In the genomic region with DNA sequence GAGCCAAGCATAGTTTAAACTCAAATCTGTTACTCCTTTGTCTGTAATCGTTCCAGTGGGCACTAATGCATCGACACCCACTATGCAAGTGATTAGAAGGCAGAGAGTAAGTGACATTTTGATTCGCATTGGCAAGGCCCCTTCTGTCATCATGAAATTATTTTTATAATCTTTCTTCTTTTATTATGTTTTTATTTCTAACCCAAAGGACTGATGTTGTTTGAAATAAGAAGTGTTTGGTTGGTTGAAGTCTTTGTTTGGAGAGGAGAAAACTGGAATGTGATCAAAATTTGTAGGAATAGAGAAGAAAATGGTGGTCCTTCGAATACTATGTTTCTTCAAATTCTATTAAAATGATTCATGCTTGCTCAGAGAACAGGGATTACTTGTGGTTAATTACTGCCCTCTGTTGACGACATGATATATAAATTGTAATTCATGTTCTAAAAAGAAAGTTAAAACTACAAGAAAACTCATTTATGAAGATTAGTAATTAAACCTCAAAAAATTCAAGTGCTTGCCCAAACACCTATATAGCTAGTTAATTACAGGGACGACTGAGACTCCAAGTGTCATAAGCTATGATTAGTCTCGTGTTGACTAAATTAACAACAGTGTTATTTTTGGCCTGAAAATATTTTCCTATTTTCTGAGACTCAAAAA, we compare ENCODE assay signal across 9 cellular contexts. TPM values are rescaled to one million over a fixed set of nuclear protein-coding genes. Genes with fewer than 3 reads are reported as not detected.
DNase-seq lines count a peak whose midpoint lies in the region; ATAC-seq and TF ChIP-seq lines count a peak whose summit lies in the region.
"Had no signal": no experiment of that assay in that cellular context is flagged by ENCODE, and none has a peak within 500 bp of the region (broad histone marks: within the 10 kb centered on the region; RNA-seq: fewer than 3 reads in every experiment).

No MANE protein-coding gene starts in this region.

- peaks cover 0 to 8% (median 0%) of the 10 kb centered on the region in 4 donors for H3K4me1 ChIP-seq in tibial artery

- H3K27ac Mint-ChIP-seq in WTC11, result no peak overlapping the region; the same call in 1 of the 2 replicates
- H3K27ac Mint-ChIP-seq: activated naive CD8-positive, alpha-beta T cell treated with anti-CD3 and anti-CD28 coated beads, Interleukin-2, amount 10 ng/mL, durations not matched to agents 7 days and 5 days had no signal

- H3K36me3 ChIP-seq in tibial artery, result no peaks in the 10 kb centered on the region

- CTCF ChIA-PET in WTC11 (lab: Charles Lee), result interaction anchor here (0.8 to 7.2 kb wide), 10 partner anchors 13 to 718 kb away, joined by 3 to 195 read pairs (median 4); a partner anchor contains a TSS

- POLR2A ChIA-PET in WTC11 (lab: Charles Lee), result no interaction called here

- H3K36me3 Mint-ChIP-seq in WTC11, result no peaks in the 10 kb centered on the region
- H3K36me3 Mint-ChIP-seq: activated naive CD8-positive, alpha-beta T cell treated with anti-CD3 and anti-CD28 coated beads, Interleukin-2, amount 10 ng/mL, durations not matched to agents 7 days and 5 days had no signal

- TF ChIP-seq CTCF in 22Rv1 (IDR thresholded peaks at IDR 0.05) (peak; percentile 31; the same call in 1 of the 2 replicates), NB4 (IDR thresholded peaks at IDR 0.05; ENCODE audit: low read depth, low read length) (peak; percentile 17), WTC11 (IDR thresholded peaks at IDR 0.05) (no peak), tibial artery (IDR thresholded peaks at IDR 0.05) (peak; percentile 48 to 68)

- H3K9me3 Mint-ChIP-seq in WTC11, result 0 out of 2 replicates have a peak, but pooled peaks cover 3% of the 10 kb centered on the region
- H3K9me3 Mint-ChIP-seq: activated naive CD8-positive, alpha-beta T cell treated with anti-CD3 and anti-CD28 coated beads, Interleukin-2, amount 10 ng/mL, durations not matched to agents 7 days and 5 days had no signal

- TF ChIP-seq POLR2A in NB4 (IDR thresholded peaks at IDR 0.05; ENCODE audit: extremely low read depth, insufficient read length), result no peak

- H3K4me3 ChIP-seq in NB4 (ENCODE audit: low read depth, low read length), result no peak overlapping the region
- H3K4me3 ChIP-seq in tibial artery, result peak overlapping the region; percentile 32 to 33

- no peaks in the 10 kb centered on the region for H3K9me3 ChIP-seq in tibial artery

- no peaks in the 10 kb centered on the region for H3K27me3 ChIP-seq in tibial artery

- no peaks in the 10 kb centered on the region; the same call in 1 of the 2 replicates for H3K27me3 Mint-ChIP-seq in WTC11 (ENCODE audit: low read depth)

- ATAC-seq in GM18868 (IDR thresholded peaks at IDR 0.05; ENCODE audit: unreplicated experiment) (peak; percentile 70), WTC11 (peak; percentile 47), esophagus mucosa (no peak)

- peak; percentile 65 for DNase-seq in NB4 (ENCODE audit: low read depth)
- DNase-seq in WTC11 (ENCODE audit: low spot score), result no peak
- DNase-seq in iPS-NIHi11 (ENCODE audit: low spot score), result peak; percentile 23
- no peak for DNase-seq in tibial artery
- no peak for DNase-seq in stimulated activated CD4-positive, alpha-beta T cell treated with anti-CD3 and anti-CD28 coated beads, Interleukin-2, amount 100 ng/mL, for 48 hours
- DNase-seq: activated naive CD8-positive, alpha-beta T cell treated with anti-CD3 and anti-CD28 coated beads, Interleukin-2, amount 10 ng/mL, durations not matched to agents 7 days and 5 days had no signal

- no peak overlapping the region; the same call in 1 of the 2 replicates for H3K27ac ChIP-seq in 22Rv1
- peak overlapping the region in 1 of 2 donors; percentile 11 for H3K27ac ChIP-seq in tibial artery

- H3K4me3 Mint-ChIP-seq in WTC11, result no peak overlapping the region

- peaks cover 21% of the 10 kb centered on the region for H3K4me1 Mint-ChIP-seq in WTC11
- H3K4me1 Mint-ChIP-seq: activated naive CD8-positive, alpha-beta T cell treated with anti-CD3 and anti-CD28 coated beads, Interleukin-2, amount 10 ng/mL, durations not matched to agents 7 days and 5 days had no signal

- intact Hi-C loops in tibial artery (cut with DNase I; ENCODE audit: low total_unique reads), result loop anchor here (10.0 kb wide), 1 partner anchor 934 kb away; no protein-coding TSS in a partner anchor

TF ChIP-seq in WTC11, 78 proteins besides CTCF, POLR2A, EP300 and RAD21:
- TF ChIP-seq, protein P1, sequence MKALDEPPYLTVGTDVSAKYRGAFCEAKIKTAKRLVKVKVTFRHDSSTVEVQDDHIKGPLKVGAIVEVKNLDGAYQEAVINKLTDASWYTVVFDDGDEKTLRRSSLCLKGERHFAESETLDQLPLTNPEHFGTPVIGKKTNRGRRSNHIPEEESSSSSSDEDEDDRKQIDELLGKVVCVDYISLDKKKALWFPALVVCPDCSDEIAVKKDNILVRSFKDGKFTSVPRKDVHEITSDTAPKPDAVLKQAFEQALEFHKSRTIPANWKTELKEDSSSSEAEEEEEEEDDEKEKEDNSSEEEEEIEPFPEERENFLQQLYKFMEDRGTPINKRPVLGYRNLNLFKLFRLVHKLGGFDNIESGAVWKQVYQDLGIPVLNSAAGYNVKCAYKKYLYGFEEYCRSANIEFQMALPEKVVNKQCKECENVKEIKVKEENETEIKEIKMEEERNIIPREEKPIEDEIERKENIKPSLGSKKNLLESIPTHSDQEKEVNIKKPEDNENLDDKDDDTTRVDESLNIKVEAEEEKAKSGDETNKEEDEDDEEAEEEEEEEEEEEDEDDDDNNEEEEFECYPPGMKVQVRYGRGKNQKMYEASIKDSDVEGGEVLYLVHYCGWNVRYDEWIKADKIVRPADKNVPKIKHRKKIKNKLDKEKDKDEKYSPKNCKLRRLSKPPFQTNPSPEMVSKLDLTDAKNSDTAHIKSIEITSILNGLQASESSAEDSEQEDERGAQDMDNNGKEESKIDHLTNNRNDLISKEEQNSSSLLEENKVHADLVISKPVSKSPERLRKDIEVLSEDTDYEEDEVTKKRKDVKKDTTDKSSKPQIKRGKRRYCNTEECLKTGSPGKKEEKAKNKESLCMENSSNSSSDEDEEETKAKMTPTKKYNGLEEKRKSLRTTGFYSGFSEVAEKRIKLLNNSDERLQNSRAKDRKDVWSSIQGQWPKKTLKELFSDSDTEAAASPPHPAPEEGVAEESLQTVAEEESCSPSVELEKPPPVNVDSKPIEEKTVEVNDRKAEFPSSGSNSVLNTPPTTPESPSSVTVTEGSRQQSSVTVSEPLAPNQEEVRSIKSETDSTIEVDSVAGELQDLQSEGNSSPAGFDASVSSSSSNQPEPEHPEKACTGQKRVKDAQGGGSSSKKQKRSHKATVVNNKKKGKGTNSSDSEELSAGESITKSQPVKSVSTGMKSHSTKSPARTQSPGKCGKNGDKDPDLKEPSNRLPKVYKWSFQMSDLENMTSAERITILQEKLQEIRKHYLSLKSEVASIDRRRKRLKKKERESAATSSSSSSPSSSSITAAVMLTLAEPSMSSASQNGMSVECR (CRISPR knock-in tag; IDR thresholded peaks at IDR 0.05; ENCODE audit: borderline replicate concordance), result no peak
- TF ChIP-seq, protein P2, sequence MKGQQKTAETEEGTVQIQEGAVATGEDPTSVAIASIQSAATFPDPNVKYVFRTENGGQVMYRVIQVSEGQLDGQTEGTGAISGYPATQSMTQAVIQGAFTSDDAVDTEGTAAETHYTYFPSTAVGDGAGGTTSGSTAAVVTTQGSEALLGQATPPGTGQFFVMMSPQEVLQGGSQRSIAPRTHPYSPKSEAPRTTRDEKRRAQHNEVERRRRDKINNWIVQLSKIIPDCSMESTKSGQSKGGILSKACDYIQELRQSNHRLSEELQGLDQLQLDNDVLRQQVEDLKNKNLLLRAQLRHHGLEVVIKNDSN (CRISPR knock-in tag; IDR thresholded peaks at IDR 0.05), result no peak
- TF ChIP-seq, protein P3, sequence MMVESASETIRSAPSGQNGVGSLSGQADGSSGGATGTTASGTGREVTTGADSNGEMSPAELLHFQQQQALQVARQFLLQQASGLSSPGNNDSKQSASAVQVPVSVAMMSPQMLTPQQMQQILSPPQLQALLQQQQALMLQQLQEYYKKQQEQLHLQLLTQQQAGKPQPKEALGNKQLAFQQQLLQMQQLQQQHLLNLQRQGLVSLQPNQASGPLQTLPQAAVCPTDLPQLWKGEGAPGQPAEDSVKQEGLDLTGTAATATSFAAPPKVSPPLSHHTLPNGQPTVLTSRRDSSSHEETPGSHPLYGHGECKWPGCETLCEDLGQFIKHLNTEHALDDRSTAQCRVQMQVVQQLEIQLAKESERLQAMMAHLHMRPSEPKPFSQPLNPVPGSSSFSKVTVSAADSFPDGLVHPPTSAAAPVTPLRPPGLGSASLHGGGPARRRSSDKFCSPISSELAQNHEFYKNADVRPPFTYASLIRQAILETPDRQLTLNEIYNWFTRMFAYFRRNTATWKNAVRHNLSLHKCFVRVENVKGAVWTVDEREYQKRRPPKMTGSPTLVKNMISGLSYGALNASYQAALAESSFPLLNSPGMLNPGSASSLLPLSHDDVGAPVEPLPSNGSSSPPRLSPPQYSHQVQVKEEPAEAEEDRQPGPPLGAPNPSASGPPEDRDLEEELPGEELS (CRISPR knock-in tag; IDR thresholded peaks at IDR 0.05), result no peak
- TF ChIP-seq, protein P4, sequence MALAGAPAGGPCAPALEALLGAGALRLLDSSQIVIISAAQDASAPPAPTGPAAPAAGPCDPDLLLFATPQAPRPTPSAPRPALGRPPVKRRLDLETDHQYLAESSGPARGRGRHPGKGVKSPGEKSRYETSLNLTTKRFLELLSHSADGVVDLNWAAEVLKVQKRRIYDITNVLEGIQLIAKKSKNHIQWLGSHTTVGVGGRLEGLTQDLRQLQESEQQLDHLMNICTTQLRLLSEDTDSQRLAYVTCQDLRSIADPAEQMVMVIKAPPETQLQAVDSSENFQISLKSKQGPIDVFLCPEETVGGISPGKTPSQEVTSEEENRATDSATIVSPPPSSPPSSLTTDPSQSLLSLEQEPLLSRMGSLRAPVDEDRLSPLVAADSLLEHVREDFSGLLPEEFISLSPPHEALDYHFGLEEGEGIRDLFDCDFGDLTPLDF (CRISPR knock-in tag; IDR thresholded peaks at IDR 0.05), result no peak
- TF ChIP-seq TCF7 (CRISPR knock-in tag; IDR thresholded peaks at IDR 0.05; ENCODE audit: low read depth) (no peak), ZNF396 (CRISPR knock-in tag; IDR thresholded peaks at IDR 0.05; ENCODE audit: borderline replicate concordance) (no peak), ZBTB21 (CRISPR knock-in tag; IDR thresholded peaks at IDR 0.05; ENCODE audit: borderline replicate concordance) (no peak), RORB (CRISPR knock-in tag; IDR thresholded peaks at IDR 0.05) (no peak)
TF ChIP-seq in WTC11: peak in this region for 0.

RNA-seq across cellular contexts. Expression of a gene that starts 26.4 kb away (rescaled TPM):
- total RNA-seq in WTC11 (2021) (8.4 to 10.2 TPM (median 8.9 TPM) in 3 replicates), esophagus mucosa (9.1 TPM)

Comparison
In these comparisons a context has a peak if more than half of its experiments do, and no peak if none do; other contexts are left out.
1. DNase-seq: peak in NB4 (single experiment) and iPS-NIHi11 (single experiment); none in WTC11 (single experiment), tibial artery (0 of 2) and stimulated activated CD4-positive, alpha-beta T cell treated with anti-CD3 and anti-CD28 coated beads, Interleukin-2, amount 100 ng/mL, for 48 hours (0 of 2).